ENCODE assay signal across 8 cellular contexts in the genomic region with DNA sequence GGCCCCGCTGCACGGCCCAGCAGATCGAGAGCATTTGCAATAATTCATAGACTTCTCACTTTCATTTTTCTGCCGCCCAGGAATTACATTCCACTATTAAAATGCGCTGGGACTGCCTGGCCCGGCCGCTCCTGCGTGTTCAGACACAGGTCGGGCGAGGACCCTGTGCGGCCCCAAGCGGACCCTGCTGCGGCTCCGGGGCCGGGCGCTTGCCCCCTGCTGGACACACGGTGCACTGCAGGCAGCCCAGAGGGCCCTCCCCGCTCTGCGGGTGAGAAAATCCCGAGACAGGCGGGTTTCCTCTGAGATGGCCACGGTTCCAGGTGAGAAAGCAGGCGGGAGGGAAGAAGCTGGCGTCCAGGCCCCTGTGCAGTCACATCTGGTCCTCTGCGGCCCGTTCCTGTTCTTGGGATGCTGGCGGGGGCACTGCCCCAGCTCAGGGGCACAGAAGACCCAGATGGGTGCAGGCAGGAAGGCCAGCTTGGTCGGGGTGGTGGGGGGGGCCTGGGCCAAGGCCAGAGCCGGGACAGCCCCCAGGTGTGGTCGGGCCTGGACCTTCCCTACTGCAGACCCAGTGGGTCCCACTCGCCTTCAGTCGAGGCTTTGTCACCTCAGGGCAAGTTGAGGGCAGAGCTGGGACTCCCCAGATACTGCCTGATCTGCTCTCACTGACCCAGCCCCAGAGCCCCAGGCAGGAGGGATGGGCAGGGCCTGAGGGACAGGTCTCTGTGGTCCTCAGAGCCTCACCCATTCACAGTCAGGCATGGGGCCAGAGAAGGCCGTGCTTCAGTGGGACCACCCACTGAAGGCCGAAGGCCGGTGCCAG.
DNase-seq lines count a peak whose midpoint lies in the region; ATAC-seq and TF ChIP-seq lines count a peak whose summit lies in the region.
"Not testable (repeated sequence)": the region's sequence is repeated elsewhere in the genome, so short reads cannot be mapped to it uniquely, and the experiment has no call there.

No MANE protein-coding gene starts in this region.

- not testable (repeated sequence) for TF ChIP-seq POLR2A in spleen (IDR thresholded peaks at IDR 0.05)

- not testable (repeated sequence) for H3K9me3 ChIP-seq in spleen, tibial artery

- DNase-seq in EL (peak; percentile 30), HK-2 (ENCODE audit: unreplicated experiment) (peak; percentile 74), left kidney (ENCODE audit: low read depth, low spot score) (peak; percentile 77), spleen (peak; percentile 89)
- peak; percentile 76 to 81 for DNase-seq in activated T-cell treated with anti-CD3 and anti-CD28 coated beads, Interleukin-2, amount 50 U/mL, for 48 hours
- DNase-seq in effector CD4-positive, alpha-beta T cell = peak; percentile 28
- not testable (repeated sequence) for DNase-seq in tibial artery

- intact Hi-C loops in spleen (cut with DNase I; ENCODE audit: low total_unique reads); tibial artery (cut with DNase I; ENCODE audit: low total_unique reads): not testable (repeated sequence)

- H3K4me1 ChIP-seq in spleen = peaks cover 0 to 17% (median 11%) of the 10 kb centered on the region in 6 donors
- H3K4me1 ChIP-seq in tibial artery = peaks cover 0 to 20% (median 15%) of the 10 kb centered on the region in 4 donors

- peak overlapping the region in 4 of 8 donors; percentile 15 to 53 (median 28) for H3K4me3 ChIP-seq in spleen
- peak overlapping the region; percentile 42 to 48 for H3K4me3 ChIP-seq in tibial artery

- ATAC-seq in SK-N-SH treated with all-trans-retinoic acid at 6 μM for 48 hours = peak; percentile 90

- peaks cover 0 to 67% (median 5%) of the 10 kb centered on the region in 7 donors for H3K27me3 ChIP-seq in spleen (replicated peaks in 1 of 7)
- peaks cover 0 to 32% of the 10 kb centered on the region in 2 donors for H3K27me3 ChIP-seq in tibial artery

- TF ChIP-seq CTCF in spleen (IDR thresholded peaks at IDR 0.05 in 8 of 11, conservative IDR thresholded peaks at IDR 0.05 in 3 of 11) = peak; percentile 50 to 99 (median 96)
- TF ChIP-seq CTCF in tibial artery (IDR thresholded peaks at IDR 0.05) = peak; percentile 63 to 87

- WGBS in spleen, 5 donors = 13 to 23% (median 21%) methylated on average over 19 to 35 of the region's 35 CpGs

- H3K27ac ChIP-seq in spleen = peak overlapping the region in 2 of 8 donors; percentile 44 to 67
- H3K27ac ChIP-seq in tibial artery = not testable (repeated sequence)

- H3K36me3 ChIP-seq in spleen, tibial artery: not testable (repeated sequence)
